In the genomic region with DNA sequence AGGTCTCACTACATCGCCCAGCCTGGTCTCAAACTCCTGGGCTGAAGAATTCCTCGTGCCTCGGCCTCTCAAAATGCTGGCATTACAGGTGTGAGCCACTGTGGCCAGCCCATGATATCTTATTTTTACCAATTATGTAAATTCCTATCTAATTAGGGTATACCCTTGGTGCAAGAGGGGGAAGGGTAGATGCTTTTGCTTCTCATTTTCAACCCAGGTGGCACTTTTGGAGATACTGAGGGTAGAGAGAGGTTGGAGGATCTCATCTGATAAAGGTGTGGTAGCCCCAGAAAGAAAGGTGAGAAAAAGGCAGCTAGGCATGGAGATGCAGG, we compare ENCODE assay signal across 9 cellular contexts. TPM values are rescaled to one million over a fixed set of nuclear protein-coding genes. Genes with fewer than 3 reads are reported as not detected.
DNase-seq lines count a peak whose midpoint lies in the region; ATAC-seq and TF ChIP-seq lines count a peak whose summit lies in the region.
"Had no signal": no experiment of that assay in that cellular context is flagged by ENCODE, and none has a peak within 500 bp of the region (broad histone marks: within the 10 kb centered on the region; RNA-seq: fewer than 3 reads in every experiment).

No MANE protein-coding gene starts in this region.

- dilution Hi-C loops in mammary epithelial cell (cut with HindIII; ENCODE audit: low sequenced_read_pairs): no loop called here

- peaks cover 0 to 36% (median 6%) of the 10 kb centered on the region in 3 donors for H3K36me3 Mint-ChIP-seq in naive thymus-derived CD8-positive, alpha-beta T cell

- TSS peak; percentile 91 for BruUV-seq in A673 (replicated peaks; lab: Mats Ljungman, UMichigan)
- TSS peak; percentile 92 for BruUV-seq in mammary epithelial cell (replicated peaks; lab: Mats Ljungman, UMichigan)

- no peaks in the 10 kb centered on the region for H3K9me3 ChIP-seq in A673 (ENCODE audit: low read depth, low read length, poor library complexity, severe bottlenecking)
- no peaks in the 10 kb centered on the region for H3K9me3 ChIP-seq in mammary epithelial cell (replicated peaks; ENCODE audit: insufficient read depth, low read length)

- H3K27ac ChIP-seq in A673 (ENCODE audit: low read depth, low read length, poor library complexity, severe bottlenecking): peak overlapping the region; percentile 62
- peak overlapping the region; percentile 95 for H3K27ac ChIP-seq in HL-60 (replicated peaks)
- H3K27ac ChIP-seq in mammary epithelial cell (ENCODE audit: insufficient read depth, low read depth, low read length): peak overlapping the region; percentile 99

- H3K27me3 ChIP-seq in A673 (replicated peaks; ENCODE audit: insufficient read depth, low read depth, low read length, poor library complexity) (no peaks in the 10 kb centered on the region), HL-60 (ENCODE audit: insufficient read depth, poor library complexity, severe bottlenecking) (no peaks in the 10 kb centered on the region), mammary epithelial cell (ENCODE audit: insufficient read depth, low read length) (no peaks in the 10 kb centered on the region)

- POLR2A ChIA-PET in A673 (lab: Charles Lee; ENCODE audit: low non-redundant PET): interaction anchor here (0.8 kb wide), 1 partner anchor 265 kb away, joined by 3 read pairs; no protein-coding TSS in a partner anchor
- POLR2A ChIA-PET in naive thymus-derived CD8-positive, alpha-beta T cell (lab: Charles Lee): interaction anchor here (0.7 to 16.7 kb wide), 2 partner anchors 51 to 779 kb away, joined by 3 to 198 read pairs; no protein-coding TSS in a partner anchor
- POLR2A ChIA-PET in GM10248 (lab: Yijun Ruan, JAX): interaction anchor here (0.7 to 1.8 kb wide), 4 partner anchors 17 to 51 kb away, joined by 3 to 11 read pairs (median 6); a partner anchor contains a TSS

- ATAC-seq in naive thymus-derived CD8-positive, alpha-beta T cell: no peak
- ATAC-seq: HCT116 had no signal

- TF ChIP-seq CTCF in A673 (conservative IDR thresholded peaks at IDR 0.05; ENCODE audit: low read depth, low read length) (no peak), HL-60 (IDR thresholded peaks at IDR 0.05; ENCODE audit: insufficient read depth, low read length) (no peak), mammary epithelial cell (conservative IDR thresholded peaks at IDR 0.05 in 1 of 2, IDR thresholded peaks at IDR 0.05 in 1 of 2; ENCODE audit: extremely low read depth in 1 of 2, insufficient read depth in 1 of 2, low read depth in 1 of 2, low read length in 2 of 2) (no peak), GM10248 (IDR thresholded peaks at IDR 0.05; ENCODE audit: control extremely low read depth, extremely low read depth, low read depth, missing control alignments) (no peak)

- no peaks in the 10 kb centered on the region for H4K20me1 ChIP-seq in mammary epithelial cell (ENCODE audit: insufficient read depth, low read length)

- H3K4me2 ChIP-seq in mammary epithelial cell (ENCODE audit: insufficient read depth, low read depth, low read length): peak overlapping the region; percentile 41

- WGBS in mammary epithelial cell (ENCODE audit: low coverage, missing lambda C conversion rate): 82% methylated on average over 3 of the region's 3 CpGs

- peak overlapping the region in 8 of 10 donors; percentile 4 to 73 (median 46) for H3K4me3 Mint-ChIP-seq in naive thymus-derived CD8-positive, alpha-beta T cell

- peaks cover 28% of the 10 kb centered on the region for H3K4me1 ChIP-seq in A673 (ENCODE audit: insufficient read depth, low read length, poor library complexity, severe bottlenecking)
- H3K4me1 ChIP-seq in mammary epithelial cell (ENCODE audit: insufficient read depth, low read length): peaks cover 53% of the 10 kb centered on the region

- no peaks in the 10 kb centered on the region for H3K9me3 Mint-ChIP-seq in naive thymus-derived CD8-positive, alpha-beta T cell

- H3K27ac Mint-ChIP-seq in naive thymus-derived CD8-positive, alpha-beta T cell: peak overlapping the region; percentile 79 to 96 (median 91)

- peaks cover 22% of the 10 kb centered on the region for H3K79me2 ChIP-seq in mammary epithelial cell (ENCODE audit: insufficient read depth, low read length)

- in situ Hi-C loops in mammary epithelial cell (cut with MboI; ENCODE audit: low sequenced_read_pairs in 2 of 2): no loop called here

- DNase-seq in A673 (ENCODE audit: low spot score) (no peak), HL-60 (ENCODE audit: low read depth in 1 of 2, low spot score in 1 of 2) (no peak), mammary epithelial cell (no peak), iPS-NIHi7 (ENCODE audit: extremely low spot score) (no peak), GM10248 (ENCODE audit: extremely low spot score) (no peak), ecto neural progenitor cell (ENCODE audit: low spot score) (no peak), EL (no peak)
- no peak for DNase-seq in naive thymus-derived CD8-positive, alpha-beta T cell

- no peaks in the 10 kb centered on the region for H3K27me3 Mint-ChIP-seq in naive thymus-derived CD8-positive, alpha-beta T cell

- intact Hi-C loops in A673 (cut with micrococcal nuclease; ENCODE audit: unreplicated experiment): no loop called here
- intact Hi-C loops in mammary epithelial cell (cut with micrococcal nuclease): no loop called here

- H2AFZ ChIP-seq in mammary epithelial cell (ENCODE audit: low read depth, low read length): no peak overlapping the region

- CTCF ChIA-PET in A673 (lab: Charles Lee): no interaction called here
- CTCF ChIA-PET in mammary epithelial cell (lab: Charles Lee; ENCODE audit: low non-redundant PET): no interaction called here
- CTCF ChIA-PET in GM10248 (lab: Yijun Ruan, JAX): interaction anchor here (15.3 kb wide), 1 partner anchor 50 kb away, joined by 151 read pairs; no protein-coding TSS in a partner anchor

- H3K9ac ChIP-seq in mammary epithelial cell (ENCODE audit: insufficient read depth, low read length): peak overlapping the region; percentile 71

- no peak overlapping the region for H3K4me3 ChIP-seq in A673 (ENCODE audit: low read depth, low read length, poor library complexity, severe bottlenecking)
- no peak overlapping the region for H3K4me3 ChIP-seq in HL-60 (replicated peaks; ENCODE audit: insufficient read depth, low read length)
- H3K4me3 ChIP-seq in mammary epithelial cell (replicated peaks in 1 of 3; ENCODE audit: insufficient read depth in 1 of 3, low read depth in 2 of 3, low read length in 3 of 3): no peak overlapping the region

- H3K36me3 ChIP-seq in A673 (ENCODE audit: insufficient read depth, low read length, poor library complexity, severe bottlenecking) (peaks cover 9% of the 10 kb centered on the region), mammary epithelial cell (ENCODE audit: insufficient read depth, low read length) (no peaks in the 10 kb centered on the region)

- peaks cover 16 to 64% (median 51%) of the 10 kb centered on the region in 4 donors for H3K4me1 Mint-ChIP-seq in naive thymus-derived CD8-positive, alpha-beta T cell

RNA-seq across cellular contexts. Expression of a gene that starts 17.4 kb away (rescaled TPM):
- total RNA-seq in A673 (2021) (222 and 237 TPM in 2 replicates), mammary epithelial cell (100 to 1,000 TPM in 1 of 2 donors, 10 to 100 TPM in 1; 62.5 to 178 TPM)
- polyA plus RNA-seq in mammary epithelial cell: 114 TPM
- polyA minus RNA-seq in mammary epithelial cell: 28.8 TPM
- 100 to 1,000 TPM; 115 to 117 TPM for total RNA-seq in naive thymus-derived CD8-positive, alpha-beta T cell
- 10 to 100 TPM; 55.2 to 64.4 (median 63.7) TPM for polyA plus RNA-seq in naive thymus-derived CD8-positive, alpha-beta T cell

RNA-seq across cellular contexts. Expression of a gene that starts 32.6 kb away (rescaled TPM):
- total RNA-seq in A673 (2021) (123 and 163 TPM in 2 replicates), mammary epithelial cell (100 to 1,000 TPM; 289 to 455 TPM)
- polyA plus RNA-seq in mammary epithelial cell: 126 TPM
- 272 TPM for polyA minus RNA-seq in mammary epithelial cell
- 100 to 1,000 TPM; 291 TPM for total RNA-seq in naive thymus-derived CD8-positive, alpha-beta T cell
- polyA plus RNA-seq in naive thymus-derived CD8-positive, alpha-beta T cell: 100 to 1,000 TPM; 125 to 170 (median 146) TPM
